In the genomic region with DNA sequence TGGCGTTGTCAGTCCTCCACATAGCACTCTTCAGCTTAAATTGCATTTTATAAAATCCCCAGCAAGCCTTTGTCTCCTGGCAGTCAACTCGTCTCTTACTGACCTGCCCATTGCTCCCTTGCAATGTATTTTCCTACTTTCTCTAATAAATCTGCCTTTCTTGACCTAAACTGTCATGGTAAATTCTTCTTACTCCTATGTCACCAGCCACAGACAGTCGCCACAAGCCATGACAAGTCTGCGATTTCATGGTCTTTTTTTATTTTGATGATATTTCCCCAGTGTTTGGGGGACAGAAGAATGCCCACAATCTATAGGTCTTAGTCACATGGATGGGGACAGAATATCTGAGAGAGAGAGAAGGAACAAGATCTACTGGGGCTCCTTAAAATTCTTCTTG, we compare ENCODE assay signal across 11 cellular contexts. TPM values are rescaled to one million over a fixed set of nuclear protein-coding genes. Genes with fewer than 3 reads are reported as not detected.
DNase-seq lines count a peak whose midpoint lies in the region; ATAC-seq and TF ChIP-seq lines count a peak whose summit lies in the region.
"Had no signal": no experiment of that assay in that cellular context is flagged by ENCODE, and none has a peak within 500 bp of the region (broad histone marks: within the 10 kb centered on the region; RNA-seq: fewer than 3 reads in every experiment).

No MANE protein-coding gene starts in this region.

- peak overlapping the region; percentile 90 for H3K27ac ChIP-seq in OCI-LY1 (ENCODE audit: low read depth, low read length, poor library complexity, severe bottlenecking)
- peak overlapping the region; percentile 33 for H3K27ac ChIP-seq in neutrophil
- H3K27ac ChIP-seq in ascending aorta: no peak overlapping the region
- no peak overlapping the region for H3K27ac ChIP-seq in upper lobe of right lung
- no peak overlapping the region for H3K27ac ChIP-seq in mesendoderm (ENCODE audit: low read depth, low read length)

- no peaks in the 10 kb centered on the region for H3F3A ChIP-seq in OCI-LY1 (ENCODE audit: insufficient read depth, low read length)

- no peak overlapping the region for H2AK5ac ChIP-seq in mesendoderm (ENCODE audit: low read length)

- H2BK5ac ChIP-seq in mesendoderm (ENCODE audit: low read length): no peak overlapping the region

- H4K8ac ChIP-seq in mesendoderm (ENCODE audit: low read depth, low read length): no peak overlapping the region

- H2BK120ac ChIP-seq in mesendoderm (ENCODE audit: low read depth, low read length): no peak overlapping the region

- ATAC-seq in GM18867 (IDR thresholded peaks at IDR 0.05; ENCODE audit: unreplicated experiment) (peak; percentile 15), HG02588 (IDR thresholded peaks at IDR 0.05; ENCODE audit: unreplicated experiment) (peak; percentile 18), upper lobe of right lung (no peak)
- ATAC-seq: heart left ventricle had no signal

- peaks cover 3% of the 10 kb centered on the region for H3K79me1 ChIP-seq in mesendoderm (ENCODE audit: low read length)

- TF ChIP-seq CTCF in OCI-LY1 (IDR thresholded peaks at IDR 0.05; ENCODE audit: low read length) (no peak), neutrophil (IDR thresholded peaks at IDR 0.05) (no peak), ascending aorta (IDR thresholded peaks at IDR 0.05) (no peak), upper lobe of right lung (IDR thresholded peaks at IDR 0.05) (no peak)

- H3K9me3 ChIP-seq in OCI-LY1 (ENCODE audit: low read length): 0 out of 2 replicates have a peak, but pooled peaks cover 2% of the 10 kb centered on the region
- H3K9me3 ChIP-seq in neutrophil: no peaks in the 10 kb centered on the region
- H3K9me3 ChIP-seq in ascending aorta: no peaks in the 10 kb centered on the region
- H3K9me3 ChIP-seq in upper lobe of right lung: no peaks in the 10 kb centered on the region
- H3K9me3 ChIP-seq: heart left ventricle had no signal

- H3K4me3 ChIP-seq in OCI-LY1 (ENCODE audit: low read depth, low read length, poor library complexity, severe bottlenecking): peak overlapping the region; percentile 29
- H3K4me3 ChIP-seq in neutrophil (ENCODE audit: low read depth in 1 of 2, low read length in 1 of 2): no peak overlapping the region
- no peak overlapping the region for H3K4me3 ChIP-seq in ascending aorta
- no peak overlapping the region for H3K4me3 ChIP-seq in upper lobe of right lung
- H3K4me3 ChIP-seq in mesendoderm (ENCODE audit: low read length): no peak overlapping the region
- H3K4me3 ChIP-seq: heart left ventricle had no signal

- WGBS in mesendoderm (ENCODE audit: extremely low coverage, insufficient coverage, low lambda C conversion rate): no CpG with 5 or more reads among the region's 4 CpGs

- peaks cover 65% of the 10 kb centered on the region for H3K4me1 ChIP-seq in OCI-LY1 (ENCODE audit: insufficient read depth, low read length, severe bottlenecking)
- peaks cover 0 to 27% of the 10 kb centered on the region in 2 experiments for H3K4me1 ChIP-seq in neutrophil (ENCODE audit: control insufficient read depth in 1 of 2, insufficient read depth in 1 of 2, low read depth in 1 of 2, low read length in 1 of 2)
- H3K4me1 ChIP-seq in ascending aorta: no peaks in the 10 kb centered on the region
- peaks cover 4% of the 10 kb centered on the region for H3K4me1 ChIP-seq in upper lobe of right lung
- H3K4me1 ChIP-seq in mesendoderm (ENCODE audit: control insufficient read depth, low read depth, low read length): peaks cover 3% of the 10 kb centered on the region

- H3K79me2 ChIP-seq in OCI-LY1 (ENCODE audit: insufficient read depth, low read length): peaks cover 66% of the 10 kb centered on the region
- H3K79me2 ChIP-seq in mesendoderm (ENCODE audit: control insufficient read depth, insufficient read depth, low read length): no peaks in the 10 kb centered on the region

- H2AFZ ChIP-seq in OCI-LY1 (ENCODE audit: low read length): no peak overlapping the region

- peaks cover 79% of the 10 kb centered on the region for H3K36me3 ChIP-seq in OCI-LY1 (ENCODE audit: insufficient read depth, low read length)
- H3K36me3 ChIP-seq in neutrophil: peaks cover 50% of the 10 kb centered on the region
- peaks cover 3 to 10% of the 10 kb centered on the region in 2 donors for H3K36me3 ChIP-seq in ascending aorta
- H3K36me3 ChIP-seq in upper lobe of right lung: no peaks in the 10 kb centered on the region
- no peaks in the 10 kb centered on the region for H3K36me3 ChIP-seq in mesendoderm (ENCODE audit: control insufficient read depth, insufficient read depth, low read length)

- no peak overlapping the region for H4K5ac ChIP-seq in mesendoderm (ENCODE audit: low read length)

- peak overlapping the region; percentile 53 for H3K4me2 ChIP-seq in OCI-LY1 (ENCODE audit: low read length)
- H3K4me2 ChIP-seq in mesendoderm (ENCODE audit: low read length): no peak overlapping the region

- H3K27me3 ChIP-seq in OCI-LY1 (ENCODE audit: insufficient read depth, low read length) (no peaks in the 10 kb centered on the region), neutrophil (no peaks in the 10 kb centered on the region), ascending aorta (no peaks in the 10 kb centered on the region), upper lobe of right lung (no peaks in the 10 kb centered on the region), mesendoderm (ENCODE audit: insufficient read depth, low read length, poor library complexity) (no peaks in the 10 kb centered on the region)
- H3K27me3 ChIP-seq: heart left ventricle had no signal

- H3K23ac ChIP-seq in mesendoderm (ENCODE audit: low read length): no peak overlapping the region

- H2BK15ac ChIP-seq in mesendoderm (replicated peaks; ENCODE audit: low read depth): no peak overlapping the region

- DNase-seq in ascending aorta (ENCODE audit: low spot score in 2 of 2) (no peak), glomerular visceral epithelial cell (ENCODE audit: extremely low spot score) (no peak), upper lobe of right lung (no peak), mesendoderm (no peak)
- DNase-seq: heart left ventricle, IMR-90, posterior cingulate gyrus had no signal

- H3K9ac ChIP-seq in OCI-LY1 (ENCODE audit: low read length) (peak overlapping the region; percentile 50), mesendoderm (ENCODE audit: low read length) (no peak overlapping the region)

- no peak overlapping the region for H3K18ac ChIP-seq in mesendoderm (ENCODE audit: low read length)

- intact Hi-C loops in ascending aorta (cut with DNase I) (no loop called here), upper lobe of right lung (cut with DNase I) (no loop called here)

- no peaks in the 10 kb centered on the region for H3K9me2 ChIP-seq in OCI-LY1 (ENCODE audit: low read depth, low read length)

- H3K56ac ChIP-seq in mesendoderm (ENCODE audit: low read length): no peak overlapping the region

- H4K20me1 ChIP-seq in OCI-LY1 (ENCODE audit: insufficient read depth, low read length): no peaks in the 10 kb centered on the region

- no peak overlapping the region for H3K4ac ChIP-seq in mesendoderm (ENCODE audit: low read depth, low read length)

RNA-seq across cellular contexts. Expression of a gene that starts 8.4 kb away (rescaled TPM):
- total RNA-seq in ascending aorta (30.3 TPM), upper lobe of right lung (32.4 TPM)
- polyA plus RNA-seq in mesendoderm (2013, experiment 1 of 2): 7.5 TPM
- 7.3 TPM for polyA plus RNA-seq in mesendoderm (2013, experiment 2 of 2)

RNA-seq across cellular contexts. Expression of a gene that starts 28.0 kb away (rescaled TPM):
- total RNA-seq in ascending aorta (39.1 TPM), upper lobe of right lung (47.1 TPM)
- polyA plus RNA-seq in mesendoderm (2013, experiment 1 of 2): 2.1 TPM
- 2.0 TPM for polyA plus RNA-seq in mesendoderm (2013, experiment 2 of 2)

Comparison
In these comparisons a context has a peak if more than half of its experiments do, and no peak if none do; other contexts are left out.
1. H3K27ac ChIP-seq: peak in OCI-LY1 (single experiment) and neutrophil (single experiment); none in ascending aorta (0 of 2), upper lobe of right lung (single experiment) and mesendoderm (single experiment).